Comparison of ENCODE assay signal across 25 cellular contexts in the genomic region with DNA sequence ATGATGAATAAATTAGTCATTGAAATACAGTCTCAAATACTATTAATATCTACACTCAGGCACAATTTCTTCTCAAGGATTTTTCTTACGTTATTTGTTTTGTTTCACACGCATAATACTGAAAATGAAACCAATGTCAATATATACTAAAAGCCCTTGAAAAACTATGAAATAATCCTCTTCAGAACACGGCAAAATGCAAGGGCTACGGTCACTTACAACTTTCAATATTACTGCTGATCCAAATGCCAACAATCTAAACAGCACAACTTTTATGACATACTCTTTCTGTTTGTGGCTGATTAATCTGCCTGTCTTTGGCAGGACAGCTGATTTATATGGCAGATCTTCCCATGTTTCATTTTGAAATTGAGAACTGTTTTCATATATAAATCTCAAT.
DNase-seq lines count a peak whose midpoint lies in the region; ATAC-seq and TF ChIP-seq lines count a peak whose summit lies in the region.
"Had no signal": no experiment of that assay in that cellular context is flagged by ENCODE, and none has a peak within 500 bp of the region (broad histone marks: within the 10 kb centered on the region; RNA-seq: fewer than 3 reads in every experiment).

No MANE protein-coding gene starts in this region.

- H3K79me2 ChIP-seq in SK-N-SH (ENCODE audit: insufficient read depth): no peaks in the 10 kb centered on the region

- no peaks in the 10 kb centered on the region for H3K9me3 Mint-ChIP-seq in activated naive CD8-positive, alpha-beta T cell (ENCODE audit: low read depth)
- H3K9me3 Mint-ChIP-seq in activated naive CD8-positive, alpha-beta T cell treated with anti-CD3 and anti-CD28 coated beads for 36 hours: no peaks in the 10 kb centered on the region
- H3K9me3 Mint-ChIP-seq in activated CD8-positive, alpha-beta T cell treated with anti-CD3 and anti-CD28 coated beads for 36 hours: no peaks in the 10 kb centered on the region
- no peaks in the 10 kb centered on the region for H3K9me3 Mint-ChIP-seq in stimulated activated effector memory CD8-positive, alpha-beta T cell treated with anti-CD3 and anti-CD28 coated beads, Interleukin-12 subunit alpha, Interleukin-12 subunit beta, amount 100 ng/mL, for 72 hours
- H3K9me3 Mint-ChIP-seq: CD14-positive monocyte; dendritic cell treated with granulocyte-macrophage colony-stimulating factor and Interleukin-4, amounts not matched to agents 40 ng/mL and 50 ng/mL, for 4 days; stimulated activated naive B cell treated with anti-CD40 and anti-IgM and Interleukin-4, amounts not matched to agents 10 μg/mL and 1 μg/mL and 100 μg/mL, for 72 hours had no signal

- H3F3A ChIP-seq in SK-N-SH (replicated peaks; ENCODE audit: insufficient read depth): no peaks in the 10 kb centered on the region

- no peaks in the 10 kb centered on the region for H4K20me1 ChIP-seq in SK-N-SH (ENCODE audit: insufficient read depth)

- H3K36me3 ChIP-seq in SK-N-SH (replicated peaks in 1 of 2; ENCODE audit: control insufficient read depth in 1 of 2, insufficient read depth in 2 of 2, low read length in 1 of 2): peaks cover 76 to 85% of the 10 kb centered on the region in 2 experiments

- H2AFZ ChIP-seq in SK-N-SH (ENCODE audit: low read depth): no peak overlapping the region

- H3K4me1 Mint-ChIP-seq in activated naive CD8-positive, alpha-beta T cell (ENCODE audit: low read depth): peaks cover 6% of the 10 kb centered on the region
- peaks cover 13% of the 10 kb centered on the region for H3K4me1 Mint-ChIP-seq in activated naive CD8-positive, alpha-beta T cell treated with anti-CD3 and anti-CD28 coated beads for 36 hours
- peaks cover 15% of the 10 kb centered on the region for H3K4me1 Mint-ChIP-seq in activated CD8-positive, alpha-beta T cell treated with anti-CD3 and anti-CD28 coated beads for 36 hours (ENCODE audit: low read depth)
- H3K4me1 Mint-ChIP-seq in stimulated activated effector memory CD8-positive, alpha-beta T cell treated with anti-CD3 and anti-CD28 coated beads, Interleukin-12 subunit alpha, Interleukin-12 subunit beta, amount 100 ng/mL, for 72 hours: peaks cover 7% of the 10 kb centered on the region
- H3K4me1 Mint-ChIP-seq: CD14-positive monocyte; stimulated activated naive B cell treated with anti-CD40 and anti-IgM and Interleukin-4, amounts not matched to agents 10 μg/mL and 1 μg/mL and 100 μg/mL, for 72 hours had no signal

- peaks cover 21% of the 10 kb centered on the region for H3K36me3 Mint-ChIP-seq in activated naive CD8-positive, alpha-beta T cell
- peaks cover 30% of the 10 kb centered on the region for H3K36me3 Mint-ChIP-seq in activated naive CD8-positive, alpha-beta T cell treated with anti-CD3 and anti-CD28 coated beads for 36 hours
- H3K36me3 Mint-ChIP-seq in activated CD8-positive, alpha-beta T cell treated with anti-CD3 and anti-CD28 coated beads for 36 hours (ENCODE audit: low read depth): peaks cover 57% of the 10 kb centered on the region
- peaks cover 79% of the 10 kb centered on the region for H3K36me3 Mint-ChIP-seq in stimulated activated effector memory CD8-positive, alpha-beta T cell treated with anti-CD3 and anti-CD28 coated beads, Interleukin-12 subunit alpha, Interleukin-12 subunit beta, amount 100 ng/mL, for 72 hours

- POLR2A ChIA-PET in activated CD8-positive, alpha-beta T cell treated with anti-CD3 and anti-CD28 coated beads for 36 hours (lab: Charles Lee): no interaction called here
- POLR2A ChIA-PET in SK-N-SH (lab: Yijun Ruan, JAX): no interaction called here

- H3K4me1 ChIP-seq in SK-N-SH (ENCODE audit: control insufficient read depth in 1 of 2, insufficient read depth in 2 of 2, low read depth in 1 of 2, low read length in 1 of 2): peaks cover 0 to 3% of the 10 kb centered on the region in 2 experiments; a peak in 2 of 4 replicates

- no peak for ATAC-seq in activated CD8-positive, alpha-beta T cell treated with anti-CD3 and anti-CD28 coated beads for 36 hours
- peak; percentile 88 for ATAC-seq in stimulated activated effector memory CD8-positive, alpha-beta T cell treated with anti-CD3 and anti-CD28 coated beads, Interleukin-12 subunit alpha, Interleukin-12 subunit beta, amount 100 ng/mL, for 72 hours
- no peak for ATAC-seq in GM19328 (IDR thresholded peaks at IDR 0.05; ENCODE audit: unreplicated experiment)
- ATAC-seq: left cardiac atrium; stimulated activated naive B cell treated with anti-CD40 and anti-IgM and Interleukin-4, amounts not matched to agents 10 μg/mL and 1 μg/mL and 100 μg/mL, for 72 hours had no signal

- no peak overlapping the region for H3K9ac ChIP-seq in SK-N-SH

- no peaks in the 10 kb centered on the region for H3K9me3 ChIP-seq in SK-N-SH
- H3K9me3 ChIP-seq: thoracic aorta had no signal

- H3K27me3 Mint-ChIP-seq in activated naive CD8-positive, alpha-beta T cell: no peaks in the 10 kb centered on the region
- H3K27me3 Mint-ChIP-seq in activated naive CD8-positive, alpha-beta T cell treated with anti-CD3 and anti-CD28 coated beads for 36 hours: no peaks in the 10 kb centered on the region
- no peaks in the 10 kb centered on the region for H3K27me3 Mint-ChIP-seq in activated CD8-positive, alpha-beta T cell treated with anti-CD3 and anti-CD28 coated beads for 36 hours
- H3K27me3 Mint-ChIP-seq: dendritic cell treated with granulocyte-macrophage colony-stimulating factor and Interleukin-4, amounts not matched to agents 40 ng/mL and 50 ng/mL, for 4 days; stimulated activated naive B cell treated with anti-CD40 and anti-IgM and Interleukin-4, amounts not matched to agents 10 μg/mL and 1 μg/mL and 100 μg/mL, for 72 hours had no signal

- no peak for TF ChIP-seq CTCF in GM13977 (IDR thresholded peaks at IDR 0.05; ENCODE audit: extremely low read depth, insufficient read depth, missing control alignments)
- no peak for TF ChIP-seq CTCF in activated CD8-positive, alpha-beta T cell treated with anti-CD3 and anti-CD28 coated beads for 36 hours (IDR thresholded peaks at IDR 0.05)
- no peak for TF ChIP-seq CTCF in SK-N-SH (IDR thresholded peaks at IDR 0.05)

- no peak overlapping the region for H3K27ac ChIP-seq in SK-N-SH (ENCODE audit: low read depth in 2 of 2, low read length in 1 of 2)
- H3K27ac ChIP-seq: thoracic aorta had no signal

- no peaks in the 10 kb centered on the region for H3K27me3 ChIP-seq in SK-N-SH (ENCODE audit: insufficient read depth)

- no peak overlapping the region for H3K4me2 ChIP-seq in SK-N-SH

- no peak for TF ChIP-seq EP300 in SK-N-SH (IDR thresholded peaks at IDR 0.05; ENCODE audit: borderline replicate concordance in 1 of 2, low read depth in 1 of 2, low read length in 1 of 2)

- no peak overlapping the region for H3K27ac Mint-ChIP-seq in activated naive CD8-positive, alpha-beta T cell
- H3K27ac Mint-ChIP-seq in activated naive CD8-positive, alpha-beta T cell treated with anti-CD3 and anti-CD28 coated beads for 36 hours: no peak overlapping the region
- H3K27ac Mint-ChIP-seq in activated CD8-positive, alpha-beta T cell treated with anti-CD3 and anti-CD28 coated beads for 36 hours: peak overlapping the region; percentile 50
- peak overlapping the region; percentile 45 for H3K27ac Mint-ChIP-seq in stimulated activated effector memory CD8-positive, alpha-beta T cell treated with anti-CD3 and anti-CD28 coated beads, Interleukin-12 subunit alpha, Interleukin-12 subunit beta, amount 100 ng/mL, for 72 hours
- H3K27ac Mint-ChIP-seq: dendritic cell treated with granulocyte-macrophage colony-stimulating factor and Interleukin-4, amounts not matched to agents 40 ng/mL and 50 ng/mL, for 4 days; stimulated activated naive B cell treated with anti-CD40 and anti-IgM and Interleukin-4, amounts not matched to agents 10 μg/mL and 1 μg/mL and 100 μg/mL, for 72 hours had no signal

- in situ Hi-C loops in GM13977 (cut with MboI; ENCODE audit: low pct_unique_long_range_greater_than_20kb, low sequenced_read_pairs, unreplicated experiment): no loop called here

- TF ChIP-seq RAD21 in SK-N-SH (IDR thresholded peaks at IDR 0.05; ENCODE audit: low read length): no peak

- 97% methylated on average over 4 of the region's 4 CpGs for WGBS in SK-N-SH (ENCODE audit: low lambda C conversion rate)

- DNase-seq in activated naive CD8-positive, alpha-beta T cell treated with anti-CD3 and anti-CD28 coated beads for 36 hours: no peak
- DNase-seq in GM13977 (ENCODE audit: low spot score) (peak; percentile 22), SK-N-SH (no peak), SW 1271 (lab: John Stamatoyannopoulos, UW) (no peak)
- no peak for DNase-seq in activated CD8-positive, alpha-beta T cell treated with anti-CD3 and anti-CD28 coated beads for 36 hours
- DNase-seq in stimulated activated effector memory CD8-positive, alpha-beta T cell treated with anti-CD3 and anti-CD28 coated beads, Interleukin-12 subunit alpha, Interleukin-12 subunit beta, amount 100 ng/mL, for 72 hours (ENCODE audit: low spot score in 2 of 2): no peak
- DNase-seq: activated effector memory CD4-positive, alpha-beta T cell treated with Interleukin-2 at 50 U/mL for 16 hours; H7; IMR-90; left cardiac atrium; mesenchymal stem cell; NCI-H1417 treated with DMSO at 0.1 percent for 48 hours; NCI-H2107; NCI-H510A treated with DMSO at 0.1 percent for 48 hours; NK-92 treated with Interleukin-12 subunit alpha and Interleukin-12 subunit beta, amount 100 ng/mL, for 24 hours; occipital lobe; SHP77 treated with DMSO at 0.1 percent for 48 hours; stimulated activated CD4-positive, alpha-beta T cell treated with anti-CD3 and anti-CD28 coated beads, Interleukin-2, amount 100 ng/mL, for 24 hours; stimulated activated naive B cell treated with anti-CD40 and anti-IgM and Interleukin-4, amounts not matched to agents 10 μg/mL and 1 μg/mL and 100 μg/mL, for 72 hours had no signal

- no peak overlapping the region for H3K4me3 ChIP-seq in SK-N-SH (ENCODE audit: low read depth in 2 of 2, low read length in 1 of 2)
- H3K4me3 ChIP-seq: skin epidermis, thoracic aorta had no signal

- H3K9me2 ChIP-seq in SK-N-SH: no peaks in the 10 kb centered on the region

- H3K4me3 Mint-ChIP-seq in activated naive CD8-positive, alpha-beta T cell: peak overlapping the region; percentile 5
- H3K4me3 Mint-ChIP-seq in activated naive CD8-positive, alpha-beta T cell treated with anti-CD3 and anti-CD28 coated beads for 36 hours: no peak overlapping the region
- no peak overlapping the region for H3K4me3 Mint-ChIP-seq in activated CD8-positive, alpha-beta T cell treated with anti-CD3 and anti-CD28 coated beads for 36 hours
- peak overlapping the region; percentile 20 for H3K4me3 Mint-ChIP-seq in stimulated activated effector memory CD8-positive, alpha-beta T cell treated with anti-CD3 and anti-CD28 coated beads, Interleukin-12 subunit alpha, Interleukin-12 subunit beta, amount 100 ng/mL, for 72 hours
- H3K4me3 Mint-ChIP-seq: CD14-positive monocyte; dendritic cell treated with granulocyte-macrophage colony-stimulating factor and Interleukin-4, amounts not matched to agents 40 ng/mL and 50 ng/mL, for 4 days; stimulated activated naive B cell treated with anti-CD40 and anti-IgM and Interleukin-4, amounts not matched to agents 10 μg/mL and 1 μg/mL and 100 μg/mL, for 72 hours had no signal

- intact Hi-C loops in activated CD8-positive, alpha-beta T cell treated with anti-CD3 and anti-CD28 coated beads for 36 hours (cut with micrococcal nuclease): no loop called here

- CTCF ChIA-PET in activated CD8-positive, alpha-beta T cell treated with anti-CD3 and anti-CD28 coated beads for 36 hours (lab: Charles Lee): no interaction called here
- CTCF ChIA-PET in SK-N-SH (lab: Yijun Ruan, JAX): no interaction called here

Comparison
In these comparisons a context has a peak if more than half of its experiments do, and no peak if none do; other contexts are left out.
1. H3K4me3 Mint-ChIP-seq: peak in activated naive CD8-positive, alpha-beta T cell (single experiment) and stimulated activated effector memory CD8-positive, alpha-beta T cell treated with anti-CD3 and anti-CD28 coated beads, Interleukin-12 subunit alpha, Interleukin-12 subunit beta, amount 100 ng/mL, for 72 hours (single experiment); none in activated naive CD8-positive, alpha-beta T cell treated with anti-CD3 and anti-CD28 coated beads for 36 hours (single experiment) and activated CD8-positive, alpha-beta T cell treated with anti-CD3 and anti-CD28 coated beads for 36 hours (single experiment).
2. H3K27ac Mint-ChIP-seq: peak in activated CD8-positive, alpha-beta T cell treated with anti-CD3 and anti-CD28 coated beads for 36 hours (single experiment) and stimulated activated effector memory CD8-positive, alpha-beta T cell treated with anti-CD3 and anti-CD28 coated beads, Interleukin-12 subunit alpha, Interleukin-12 subunit beta, amount 100 ng/mL, for 72 hours (single experiment); none in activated naive CD8-positive, alpha-beta T cell (single experiment) and activated naive CD8-positive, alpha-beta T cell treated with anti-CD3 and anti-CD28 coated beads for 36 hours (single experiment).